ENCODE assay signal across 20 cellular contexts in genomic region chr13:49256841-49257240, GRCh38. TPM values are rescaled to one million over a fixed set of nuclear protein-coding genes. Genes with fewer than 3 reads are reported as not detected.
DNase-seq lines count a peak whose midpoint lies in the region; ATAC-seq, FAIRE-seq and TF ChIP-seq lines count a peak whose summit lies in the region.
"Had no signal": no experiment of that assay in that cellular context is flagged by ENCODE, and none has a peak within 500 bp of the region (broad histone marks: within the 10 kb centered on the region; RNA-seq: fewer than 3 reads in every experiment).

No MANE protein-coding gene starts in this region.

- no peak for TF ChIP-seq CTCF in CD4-positive, alpha-beta T cell (IDR thresholded peaks at IDR 0.05)
- TF ChIP-seq CTCF in endothelial cell of umbilical vein (IDR thresholded peaks at IDR 0.05; ENCODE audit: extremely low read depth in 1 of 2, insufficient read depth in 1 of 2, low read depth in 1 of 2, low read length in 2 of 2) (no peak), endodermal cell (conservative IDR thresholded peaks at IDR 0.05) (no peak), hepatocyte (IDR thresholded peaks at IDR 0.05; ENCODE audit: poor library complexity) (no peak)

- H3K9me1 ChIP-seq in endothelial cell of umbilical vein (replicated peaks; ENCODE audit: control insufficient read depth, extremely low read depth, insufficient read depth, low read length), result no peaks in the 10 kb centered on the region

- no peaks in the 10 kb centered on the region for H3K9me3 Mint-ChIP-seq in CD4-positive, alpha-beta T cell
- H3K9me3 Mint-ChIP-seq in natural killer cell treated with Interleukin-12 subunit alpha and Interleukin-12 subunit beta and Interleukin-15 and Interleukin-18, amount 100 ng/mL, for 72 hours, result no peaks in the 10 kb centered on the region
- no peaks in the 10 kb centered on the region for H3K9me3 Mint-ChIP-seq in endodermal cell

- peaks cover 77% of the 10 kb centered on the region for H3K36me3 Mint-ChIP-seq in CD4-positive, alpha-beta T cell (ENCODE audit: low read depth)
- peaks cover 17% of the 10 kb centered on the region for H3K36me3 Mint-ChIP-seq in natural killer cell treated with Interleukin-12 subunit alpha and Interleukin-12 subunit beta and Interleukin-15 and Interleukin-18, amount 100 ng/mL, for 72 hours
- H3K36me3 Mint-ChIP-seq in endodermal cell (ENCODE audit: low read depth), result peaks cover 46% of the 10 kb centered on the region

- in situ Hi-C loops in SK-MEL-5 (cut with HindIII; ENCODE audit: low pct_unique_long_range_greater_than_20kb, low sequenced_read_pairs), result no loop called here

- H3K9me3 ChIP-seq in CD4-positive, alpha-beta T cell (ENCODE audit: control insufficient read depth, low read length), result no peaks in the 10 kb centered on the region
- H3K9me3 ChIP-seq in endothelial cell of umbilical vein (replicated peaks; ENCODE audit: control insufficient read depth, insufficient read depth, low read length) (no peaks in the 10 kb centered on the region), endodermal cell (ENCODE audit: control insufficient read depth, low read length) (no peaks in the 10 kb centered on the region), hepatocyte (ENCODE audit: low read depth) (no peaks in the 10 kb centered on the region)

- no peak overlapping the region for H2AFZ ChIP-seq in endothelial cell of umbilical vein (ENCODE audit: low read depth, low read length)
- no peak overlapping the region for H2AFZ ChIP-seq in hepatocyte

- BruUV-seq in endothelial cell of umbilical vein (replicated peaks; lab: Mats Ljungman, UMichigan), result no TSS peak

- CTCF ChIA-PET in CD4-positive, alpha-beta T cell (lab: Charles Lee), result no interaction called here
- CTCF ChIA-PET in endothelial cell of umbilical vein (lab: Charles Lee) (interaction anchor here (2.3 kb wide), 1 partner anchor 9 kb away, joined by 12 read pairs; the partner anchor contains the start of gene CDADC1), HEK293T (lab: Yijun Ruan, JAX) (no interaction called here)

- H3K27me3 Mint-ChIP-seq in CD4-positive, alpha-beta T cell, result no peaks in the 10 kb centered on the region
- H3K27me3 Mint-ChIP-seq in natural killer cell treated with Interleukin-12 subunit alpha and Interleukin-12 subunit beta and Interleukin-15 and Interleukin-18, amount 100 ng/mL, for 72 hours, result no peaks in the 10 kb centered on the region
- no peaks in the 10 kb centered on the region for H3K27me3 Mint-ChIP-seq in endodermal cell (ENCODE audit: insufficient read depth)

- DNase-seq in CD4-positive, alpha-beta T cell, result no peak
- DNase-seq in SK-MEL-5 (ENCODE audit: low read depth, low spot score) (peak; percentile 15), endothelial cell of umbilical vein (ENCODE audit: low read depth, low spot score) (no peak), endodermal cell (no peak), hepatocyte (ENCODE audit: low spot score) (no peak), HEK293T (ENCODE audit: extremely low spot score) (no peak)
- no peak for DNase-seq in natural killer cell treated with Interleukin-12 subunit alpha and Interleukin-12 subunit beta and Interleukin-15 and Interleukin-18, amount 100 ng/mL, for 72 hours (ENCODE audit: low spot score)
- DNase-seq: amniotic stem cell; DMS79; NCI-H1930; NCI-H446 treated with DMSO at 0.1 percent for 48 hours; small intestine; stimulated activated CD4-positive, alpha-beta T cell treated with anti-CD3 and anti-CD28 coated beads, Interleukin-4, amount 100 ng/mL, for 24 hours had no signal

- H3K27ac ChIP-seq in CD4-positive, alpha-beta T cell (ENCODE audit: low read depth, low read length), result no peak overlapping the region
- H3K27ac ChIP-seq in endothelial cell of umbilical vein (ENCODE audit: insufficient read depth, low read depth, low read length) (no peak overlapping the region), endodermal cell (ENCODE audit: low read depth, low read length) (no peak overlapping the region), hepatocyte (no peak overlapping the region)
- H3K27ac ChIP-seq: VCaP had no signal

- no peaks in the 10 kb centered on the region for H3K27me3 ChIP-seq in CD4-positive, alpha-beta T cell (ENCODE audit: control insufficient read depth, insufficient read depth, low read length)
- H3K27me3 ChIP-seq in endothelial cell of umbilical vein (ENCODE audit: control insufficient read depth in 2 of 2, insufficient read depth in 2 of 2, low read length in 2 of 2) (no peaks in the 10 kb centered on the region), endodermal cell (ENCODE audit: control insufficient read depth, insufficient read depth, low read length, poor library complexity, severe bottlenecking) (no peaks in the 10 kb centered on the region), hepatocyte (no peaks in the 10 kb centered on the region)

- H3K9ac ChIP-seq in endothelial cell of umbilical vein (replicated peaks; ENCODE audit: extremely low read depth, insufficient read depth, low read length), result no peak overlapping the region
- no peak overlapping the region for H3K9ac ChIP-seq in endodermal cell (ENCODE audit: extremely low read depth, low read length, poor library complexity, severe bottlenecking)

- no peaks in the 10 kb centered on the region for H4K20me1 ChIP-seq in endothelial cell of umbilical vein (replicated peaks; ENCODE audit: control insufficient read depth, extremely low read depth, insufficient read depth, low read length)
- no peaks in the 10 kb centered on the region for H4K20me1 ChIP-seq in hepatocyte (ENCODE audit: insufficient read depth, poor library complexity, severe bottlenecking)

- peak overlapping the region; percentile 64 for H3K4me3 Mint-ChIP-seq in CD4-positive, alpha-beta T cell
- peak overlapping the region; percentile 80 for H3K4me3 Mint-ChIP-seq in natural killer cell treated with Interleukin-12 subunit alpha and Interleukin-12 subunit beta and Interleukin-15 and Interleukin-18, amount 100 ng/mL, for 72 hours
- H3K4me3 Mint-ChIP-seq in endodermal cell, result no peak overlapping the region

- H3K79me2 ChIP-seq in endothelial cell of umbilical vein (ENCODE audit: control insufficient read depth, insufficient read depth, low read length) (peaks cover 5% of the 10 kb centered on the region), hepatocyte (no peaks in the 10 kb centered on the region)

- dilution Hi-C loops in endothelial cell of umbilical vein (cut with MboI; ENCODE audit: extremely low pct_ligation_motif_present, low sequenced_read_pairs), result no loop called here

- TF ChIP-seq POLR2A in endothelial cell of umbilical vein (IDR thresholded peaks at IDR 0.05; ENCODE audit: low read depth, low read length), result no peak

- FAIRE-seq in endothelial cell of umbilical vein (lab: Jason Lieb, UNC), result peak; percentile 15
- FAIRE-seq: small intestine had no signal

- peaks cover 58% of the 10 kb centered on the region for H3K4me1 Mint-ChIP-seq in CD4-positive, alpha-beta T cell (ENCODE audit: low read depth)
- peaks cover 20 to 32% of the 10 kb centered on the region in 2 donors for H3K4me1 Mint-ChIP-seq in natural killer cell treated with Interleukin-12 subunit alpha and Interleukin-12 subunit beta and Interleukin-15 and Interleukin-18, amount 100 ng/mL, for 72 hours (ENCODE audit: low read depth in 2 of 2)
- no peaks in the 10 kb centered on the region for H3K4me1 Mint-ChIP-seq in endodermal cell

- H3K4me1 ChIP-seq in endothelial cell of umbilical vein (ENCODE audit: control insufficient read depth, extremely low read depth, insufficient read depth, low read length) (peaks cover 5% of the 10 kb centered on the region), endodermal cell (ENCODE audit: control insufficient read depth, insufficient read depth, low read length) (no peaks in the 10 kb centered on the region), hepatocyte (ENCODE audit: insufficient read depth) (no peaks in the 10 kb centered on the region)

- H3K4me3 ChIP-seq in endothelial cell of umbilical vein (replicated peaks in 1 of 3; ENCODE audit: insufficient read depth in 1 of 3, low read depth in 1 of 3, low read length in 3 of 3) (no peak overlapping the region), endodermal cell (ENCODE audit: low read length) (no peak overlapping the region), hepatocyte (no peak overlapping the region)

- 95 to 100% methylated on average over 2 of the region's 2 CpGs for WGBS in endodermal cell (ENCODE audit: insufficient coverage in 1 of 2, insufficient read length in 1 of 2), 2 experiments
- WGBS in hepatocyte (ENCODE audit: low lambda C conversion rate, missing lambda C conversion rate), result 96% methylated on average over 2 of the region's 2 CpGs

- no peak for ATAC-seq in CD4-positive, alpha-beta T cell (ENCODE audit: poor library complexity)
- no peak for ATAC-seq in natural killer cell treated with Interleukin-12 subunit alpha and Interleukin-12 subunit beta and Interleukin-15 and Interleukin-18, amount 100 ng/mL, for 72 hours
- ATAC-seq in GM18870 (IDR thresholded peaks at IDR 0.05; ENCODE audit: unreplicated experiment), result no peak

- POLR2A ChIA-PET in CD4-positive, alpha-beta T cell (lab: Charles Lee), result interaction anchor here (2.8 kb wide), 1 partner anchor 9 kb away, joined by 26 read pairs; the partner anchor contains the start of gene CDADC1
- POLR2A ChIA-PET in endothelial cell of umbilical vein (lab: Charles Lee) (no interaction called here), HEK293T (lab: Yijun Ruan, JAX) (no interaction called here)

- no peak overlapping the region for H3K4me2 ChIP-seq in endothelial cell of umbilical vein (ENCODE audit: insufficient read depth, low read length)
- H3K4me2 ChIP-seq in hepatocyte, result no peak overlapping the region

- H3K36me3 ChIP-seq in endothelial cell of umbilical vein (ENCODE audit: control insufficient read depth in 2 of 2, extremely low read depth in 1 of 2, insufficient read depth in 2 of 2, low read length in 2 of 2) (peaks cover 13% of the 10 kb centered on the region in 2 experiments), endodermal cell (ENCODE audit: control insufficient read depth, insufficient read depth, low read length) (peaks cover 48% of the 10 kb centered on the region), hepatocyte (replicated peaks; ENCODE audit: insufficient read depth, low read depth) (peaks cover 13% of the 10 kb centered on the region)

- intact Hi-C loops in CD4-positive, alpha-beta T cell (cut with DNase I, micrococcal nuclease), result no loop called here
- intact Hi-C loops in endothelial cell of umbilical vein (cut with micrococcal nuclease), result no loop called here

- no peaks in the 10 kb centered on the region for H3K9me2 ChIP-seq in hepatocyte (replicated peaks; ENCODE audit: insufficient read depth)

- peak overlapping the region; percentile 82 for H3K27ac Mint-ChIP-seq in CD4-positive, alpha-beta T cell
- H3K27ac Mint-ChIP-seq in natural killer cell treated with Interleukin-12 subunit alpha and Interleukin-12 subunit beta and Interleukin-15 and Interleukin-18, amount 100 ng/mL, for 72 hours, result peak overlapping the region; percentile 20 to 39
- H3K27ac Mint-ChIP-seq in endodermal cell, result no peak overlapping the region

RNA-seq across cellular contexts. Expression of gene CDADC1, which starts 9.1 kb away (rescaled TPM):
- 10 to 100 TPM in 1 of 2 experiments, 1 to 10 TPM in 1; 9.1 to 11.3 TPM for total RNA-seq in CD4-positive, alpha-beta T cell
- total RNA-seq in SK-MEL-5 (2014; rRNA removed; shearing (Covaris generic)), result 4.9 and 7.6 TPM in 2 replicates
- polyA plus RNA-seq in SK-MEL-5 (2015; cell fraction: cytosol; rRNA removed), result 2.5 and 5.9 TPM in 2 replicates
- polyA plus RNA-seq in SK-MEL-5 (2015; cell fraction: nucleus; rRNA removed), result 5.6 and 6.2 TPM in 2 replicates
- total RNA-seq in endothelial cell of umbilical vein (9.1 and 9.9 TPM in 2 replicates), endodermal cell (10 to 100 TPM in 1 of 2 donors, 1 to 10 TPM in 1; 6.0 to 15.8 TPM), hepatocyte (4.0 and 4.2 TPM in 2 replicates)
- polyA plus RNA-seq in endothelial cell of umbilical vein (1.8 and 2.4 TPM in 2 replicates), hepatocyte (7.3 and 7.7 TPM in 2 replicates)
- polyA plus RNA-seq in endothelial cell of umbilical vein (2011; cell fraction: cytosol; rRNA removed), result 3.2 and 4.0 TPM in 2 replicates
- 3.7 and 5.1 TPM in 2 replicates for polyA plus RNA-seq in endothelial cell of umbilical vein (2011; cell fraction: nucleus; rRNA removed)
- polyA plus RNA-seq in endothelial cell of umbilical vein (2012), result 9.9 and 10.5 TPM in 2 replicates
- 3.2 and 3.4 TPM in 2 replicates for polyA minus RNA-seq in endothelial cell of umbilical vein
- polyA minus RNA-seq in endothelial cell of umbilical vein (2011; cell fraction: cytosol; rRNA and poly(A)+ RNA removed), result 2.8 TPM
- polyA minus RNA-seq in endothelial cell of umbilical vein (2011; cell fraction: nucleus; rRNA and poly(A)+ RNA removed), result 5.1 and 6.6 TPM in 2 replicates
- total RNA-seq in natural killer cell treated with Interleukin-12 subunit alpha and Interleukin-12 subunit beta and Interleukin-15 and Interleukin-18, amount 100 ng/mL, for 72 hours, result 10 to 100 TPM; 13.1 to 14.9 TPM
- 9.0 TPM for polyA plus RNA-seq in endodermal cell (2013, experiment 1 of 2)
- 11.1 TPM for polyA plus RNA-seq in endodermal cell (2013, experiment 2 of 2)

RNA-seq across cellular contexts. Expression of gene MLNR, which starts 36.7 kb away (rescaled TPM):
- not detected for total RNA-seq in CD4-positive, alpha-beta T cell
- 0.24 TPM in 1 of 2 replicates, not detected in the other for total RNA-seq in SK-MEL-5 (2014; rRNA removed; shearing (Covaris generic))
- polyA plus RNA-seq in SK-MEL-5 (2015; cell fraction: cytosol; rRNA removed), result 0.08 and 0.52 TPM in 2 replicates
- polyA plus RNA-seq in SK-MEL-5 (2015; cell fraction: nucleus; rRNA removed), result not detected in 2 replicates
- total RNA-seq in endothelial cell of umbilical vein, result not detected in 2 replicates
- not detected in 2 replicates for polyA plus RNA-seq in endothelial cell of umbilical vein
- polyA plus RNA-seq in endothelial cell of umbilical vein (2011; cell fraction: cytosol; rRNA removed), result not detected in 2 replicates
- polyA plus RNA-seq in endothelial cell of umbilical vein (2011; cell fraction: nucleus; rRNA removed), result not detected in 2 replicates
- not detected in 2 replicates for polyA plus RNA-seq in endothelial cell of umbilical vein (2012)
- polyA minus RNA-seq in endothelial cell of umbilical vein, result not detected in 2 replicates
- not detected for polyA minus RNA-seq in endothelial cell of umbilical vein (2011; cell fraction: cytosol; rRNA and poly(A)+ RNA removed)
- not detected in 2 replicates for polyA minus RNA-seq in endothelial cell of umbilical vein (2011; cell fraction: nucleus; rRNA and poly(A)+ RNA removed)
- not detected for total RNA-seq in natural killer cell treated with Interleukin-12 subunit alpha and Interleukin-12 subunit beta and Interleukin-15 and Interleukin-18, amount 100 ng/mL, for 72 hours
- under 1 TPM; 0.29 to 0.35 TPM for total RNA-seq in endodermal cell
- not detected for polyA plus RNA-seq in endodermal cell (2013, experiment 1 of 2)
- polyA plus RNA-seq in endodermal cell (2013, experiment 2 of 2), result not detected
- total RNA-seq in hepatocyte, result not detected in 2 replicates
- polyA plus RNA-seq in hepatocyte, result not detected in 2 replicates
- total RNA-seq: lower leg skin; posterior vena cava; T-helper 1 cell treated with Interleukin-12 subunit alpha and Interleukin-12 subunit beta and Interleukin-4 antibody, amounts not matched to agents 30 ng/mL and 1 ng/mL, for 36 hours had no signal
- polyA plus RNA-seq: BJ, small intestine, thymus had no signal
